Comparison of ENCODE assay signal across 25 cellular contexts in genomic region chr20:36490191-36490590, GRCh38. TPM values are rescaled to one million over a fixed set of nuclear protein-coding genes. Genes with fewer than 3 reads are reported as not detected.
DNase-seq lines count a peak whose midpoint lies in the region; ATAC-seq and TF ChIP-seq lines count a peak whose summit lies in the region.
"Had no signal": no experiment of that assay in that cellular context is flagged by ENCODE, and none has a peak within 500 bp of the region (broad histone marks: within the 10 kb centered on the region; RNA-seq: fewer than 3 reads in every experiment).

No MANE protein-coding gene starts in this region.

- peaks cover 7% of the 10 kb centered on the region for H3K36me3 Mint-ChIP-seq in MCF 10A (ENCODE audit: insufficient read depth, unreplicated experiment)
- H3K36me3 Mint-ChIP-seq in activated T-cell treated with anti-CD3 and anti-CD28 coated beads, Interleukin-2, amount 50 U/mL, for 72 hours (ENCODE audit: insufficient read depth in 2 of 2) = no peaks in the 10 kb centered on the region
- H3K36me3 Mint-ChIP-seq: activated naive CD8-positive, alpha-beta T cell had no signal

- H3K4me1 Mint-ChIP-seq in MCF 10A (ENCODE audit: insufficient read depth, unreplicated experiment) = peaks cover 44% of the 10 kb centered on the region
- H3K4me1 Mint-ChIP-seq in activated T-cell treated with anti-CD3 and anti-CD28 coated beads, Interleukin-2, amount 50 U/mL, for 72 hours (ENCODE audit: low read depth) = peaks cover 34% of the 10 kb centered on the region

- no peak overlapping the region for H3K4me3 ChIP-seq in breast epithelium
- H3K4me3 ChIP-seq: pancreas, vagina had no signal

- POLR2A ChIA-PET in MCF 10A (lab: Yijun Ruan, JAX) = interaction anchor here (0.6 kb wide), 2 partner anchors 11 to 164 kb away, joined by 3 read pairs; no protein-coding TSS in a partner anchor

- H3K9me3 Mint-ChIP-seq in MCF 10A (ENCODE audit: unreplicated experiment) = no peaks in the 10 kb centered on the region
- H3K9me3 Mint-ChIP-seq in activated T-cell treated with anti-CD3 and anti-CD28 coated beads, Interleukin-2, amount 50 U/mL, for 72 hours = no peaks in the 10 kb centered on the region
- H3K9me3 Mint-ChIP-seq: activated T-helper 1 cell treated with anti-CD3 and anti-CD28 coated beads, Interleukin-12 subunit alpha, Interleukin-12 subunit beta, Interleukin-2, Interleukin-4 antibody, amounts not matched to agents 30 ng/mL and 10 ng/mL and 1 ng/mL, durations not matched to agents 14 hours and 24 hours and 36 hours; stimulated activated naive CD8-positive, alpha-beta T cell treated with anti-CD3 and anti-CD28 coated beads, Interleukin-15, amount 100 ng/mL, for 72 hours had no signal

- no peak for ATAC-seq in HG02798 (IDR thresholded peaks at IDR 0.05; ENCODE audit: poor library complexity, unreplicated experiment)
- ATAC-seq in GM19463 (IDR thresholded peaks at IDR 0.05; ENCODE audit: unreplicated experiment) = no peak
- ATAC-seq in activated T-cell treated with anti-CD3 and anti-CD28 coated beads, Interleukin-2, amount 50 U/mL, for 72 hours (replicated peaks in 1 of 2) = no peak
- ATAC-seq: pancreas; stimulated activated naive CD8-positive, alpha-beta T cell treated with anti-CD3 and anti-CD28 coated beads, Interleukin-15, amount 100 ng/mL, for 72 hours had no signal

- no peaks in the 10 kb centered on the region for H3K27me3 ChIP-seq in breast epithelium
- H3K27me3 ChIP-seq: pancreas, vagina had no signal

- no peak for DNase-seq in breast epithelium (ENCODE audit: low spot score in 2 of 2)
- no peak for DNase-seq in MCF 10A (ENCODE audit: unreplicated experiment)
- peak; percentile 42 for DNase-seq in astrocyte of the hippocampus (ENCODE audit: low read depth, low spot score)
- DNase-seq in myocyte (ENCODE audit: low read depth) = peak; percentile 74
- DNase-seq in activated T-cell treated with anti-CD3 and anti-CD28 coated beads, Interleukin-2, amount 50 U/mL, for 72 hours = no peak
- DNase-seq: 8988T; AML-193; Calu3; EL; foreskin melanocyte; HCEC 1CT; kidney; NCI-H146; NCI-H2171; NCI-H524 treated with DMSO at 0.1 percent for 48 hours; pancreas; stimulated activated CD4-positive, alpha-beta T cell treated with anti-CD3 and anti-CD28 coated beads, Interleukin-2, amount 100 ng/mL, for 24 hours; stimulated activated naive CD8-positive, alpha-beta T cell treated with anti-CD3 and anti-CD28 coated beads, Interleukin-15, amount 100 ng/mL, for 72 hours; T-helper 9 cell had no signal

- intact Hi-C loops in breast epithelium (cut with DNase I; ENCODE audit: low total_unique reads) = no loop called here
- intact Hi-C loops in MCF 10A (cut with micrococcal nuclease) = no loop called here

- no peaks in the 10 kb centered on the region for H3K9me3 ChIP-seq in breast epithelium
- H3K9me3 ChIP-seq: pancreas, vagina had no signal

- H3K27ac ChIP-seq in breast epithelium (peak overlapping the region; percentile 33 to 76), temporal lobe (ENCODE audit: low read depth, low read length) (peak overlapping the region; percentile 36)
- H3K27ac ChIP-seq: pancreas, vagina had no signal

- BruUV-seq in MCF 10A (replicated peaks; lab: Mats Ljungman, UMichigan) = no TSS peak

- no peak overlapping the region for H3K4me3 Mint-ChIP-seq in MCF 10A (ENCODE audit: unreplicated experiment)
- no peak overlapping the region for H3K4me3 Mint-ChIP-seq in activated T-cell treated with anti-CD3 and anti-CD28 coated beads, Interleukin-2, amount 50 U/mL, for 72 hours
- H3K4me3 Mint-ChIP-seq: activated naive CD8-positive, alpha-beta T cell; activated T-helper 1 cell treated with anti-CD3 and anti-CD28 coated beads, Interleukin-12 subunit alpha, Interleukin-12 subunit beta, Interleukin-2, Interleukin-4 antibody, amounts not matched to agents 30 ng/mL and 10 ng/mL and 1 ng/mL, durations not matched to agents 14 hours and 24 hours and 36 hours; stimulated activated naive CD8-positive, alpha-beta T cell treated with anti-CD3 and anti-CD28 coated beads, Interleukin-15, amount 100 ng/mL, for 72 hours had no signal

- no peaks in the 10 kb centered on the region for H3K27me3 Mint-ChIP-seq in MCF 10A (ENCODE audit: insufficient read depth, unreplicated experiment)
- no peaks in the 10 kb centered on the region for H3K27me3 Mint-ChIP-seq in activated T-cell treated with anti-CD3 and anti-CD28 coated beads, Interleukin-2, amount 50 U/mL, for 72 hours (ENCODE audit: low read depth)
- H3K27me3 Mint-ChIP-seq: activated naive CD8-positive, alpha-beta T cell; stimulated activated naive CD8-positive, alpha-beta T cell treated with anti-CD3 and anti-CD28 coated beads, Interleukin-15, amount 100 ng/mL, for 72 hours had no signal

- no peak for TF ChIP-seq POLR2A in breast epithelium (IDR thresholded peaks at IDR 0.05)

- no peaks in the 10 kb centered on the region for H3K36me3 ChIP-seq in breast epithelium
- H3K36me3 ChIP-seq: pancreas, vagina had no signal

- CTCF ChIA-PET in MCF 10A (lab: Yijun Ruan, JAX) = interaction anchor here (0.6 to 0.9 kb wide), 4 partner anchors 28 to 718 kb away, joined by 3 to 4 read pairs (median 3); partner anchors contain the start of gene RAB5IF

- peaks cover 6 to 16% of the 10 kb centered on the region in 2 donors for H3K4me1 ChIP-seq in breast epithelium

- no peak overlapping the region for H3K27ac Mint-ChIP-seq in MCF 10A (ENCODE audit: low read depth, unreplicated experiment)
- no peak overlapping the region for H3K27ac Mint-ChIP-seq in activated T-cell treated with anti-CD3 and anti-CD28 coated beads, Interleukin-2, amount 50 U/mL, for 72 hours
- H3K27ac Mint-ChIP-seq: activated naive CD8-positive, alpha-beta T cell; stimulated activated naive CD8-positive, alpha-beta T cell treated with anti-CD3 and anti-CD28 coated beads, Interleukin-15, amount 100 ng/mL, for 72 hours had no signal

- TF ChIP-seq CTCF in breast epithelium (IDR thresholded peaks at IDR 0.05) = no peak
- no peak for TF ChIP-seq CTCF in MCF 10A (IDR thresholded peaks at IDR 0.05; ENCODE audit: unreplicated experiment)

RNA-seq across cellular contexts. Expression of gene MYL9, which starts 51.1 kb away (rescaled TPM):
- total RNA-seq in breast epithelium (100 to 1,000 TPM in 1 of 3 donors, 10 to 100 TPM in 2; 72.9 to 112 (median 91.8) TPM), MCF 10A (2022) (4.3 and 7.9 TPM in 2 replicates), myocyte (162 and 190 TPM in 2 replicates), temporal lobe (0.49 TPM)
- 2,063 TPM for polyA plus RNA-seq in myocyte (2012)
- 1 to 10 TPM in 1 of 2 donors, under 1 TPM in 1; 0.62 to 2.0 TPM for total RNA-seq in activated T-cell treated with anti-CD3 and anti-CD28 coated beads, Interleukin-2, amount 50 U/mL, for 72 hours

Comparison
In these comparisons a context has a peak if more than half of its experiments do, and no peak if none do; other contexts are left out.
1. DNase-seq: peak in astrocyte of the hippocampus (single experiment) and myocyte (single experiment); none in breast epithelium (0 of 2), MCF 10A (single experiment) and activated T-cell treated with anti-CD3 and anti-CD28 coated beads, Interleukin-2, amount 50 U/mL, for 72 hours (0 of 2).